Comparison of ENCODE assay signal across 8 cellular contexts in genomic region chr19:29671393-29672076, GRCh38. TPM values are rescaled to one million over a fixed set of nuclear protein-coding genes. Genes with fewer than 3 reads are reported as not detected.
DNase-seq lines count a peak whose midpoint lies in the region; ATAC-seq, FAIRE-seq and TF ChIP-seq lines count a peak whose summit lies in the region.

No MANE protein-coding gene starts in this region.

- no peak overlapping the region for H3K9ac ChIP-seq in MM.1S (ENCODE audit: low read length)
- H3K9ac ChIP-seq in skeletal muscle tissue (ENCODE audit: low read depth in 1 of 3, low read length in 3 of 3), result peak overlapping the region; percentile 15 to 79 (median 34)

- H3K9me2 ChIP-seq in MM.1S (replicated peaks; ENCODE audit: insufficient read depth, low read length), result no peaks in the 10 kb centered on the region

- peak; percentile 96 for FAIRE-seq in GM12892 (lab: Jason Lieb, UNC)
- no peak for FAIRE-seq in D721Med (lab: Jason Lieb, UNC)

- no peaks in the 10 kb centered on the region for H3K36me3 ChIP-seq in MM.1S (replicated peaks; ENCODE audit: insufficient read depth, low read length)
- peaks cover 20 to 42% (median 34%) of the 10 kb centered on the region in 4 donors for H3K36me3 ChIP-seq in esophagus muscularis mucosa
- H3K36me3 ChIP-seq in skeletal muscle tissue (ENCODE audit: control insufficient read depth in 3 of 3, insufficient read depth in 3 of 3, low read length in 3 of 3), result peaks cover 30 to 35% (median 30%) of the 10 kb centered on the region in 3 donors

- no peak overlapping the region for H3K4me2 ChIP-seq in MM.1S (ENCODE audit: low read depth, low read length)

- H2AFZ ChIP-seq in MM.1S (ENCODE audit: low read length), result no peak overlapping the region

- peaks cover 5% of the 10 kb centered on the region; the same call in 1 of the 2 replicates for H3K79me2 ChIP-seq in MM.1S (ENCODE audit: low read length)

- intact Hi-C loops in esophagus muscularis mucosa (cut with DNase I), result no loop called here

- H3K4me3 ChIP-seq in MM.1S (ENCODE audit: low read length), result no peak overlapping the region
- H3K4me3 ChIP-seq in esophagus muscularis mucosa, result peak overlapping the region in 1 of 4 donors; percentile 3
- peak overlapping the region in 2 of 3 donors; percentile 55 to 62 for H3K4me3 ChIP-seq in skeletal muscle tissue (ENCODE audit: low read length in 3 of 3)

- peaks cover 91% of the 10 kb centered on the region for H3K4me1 Mint-ChIP-seq in activated CD8-positive, alpha-beta memory T cell treated with anti-CD3 and anti-CD28 coated beads, Interleukin-2, amount 10 ng/mL, durations not matched to agents 7 days and 5 days

- no peaks in the 10 kb centered on the region for H3K4me1 ChIP-seq in MM.1S (ENCODE audit: low read length)
- H3K4me1 ChIP-seq in esophagus muscularis mucosa, result peaks cover 83 to 99% (median 96%) of the 10 kb centered on the region in 4 donors
- H3K4me1 ChIP-seq in skeletal muscle tissue (ENCODE audit: control insufficient read depth in 3 of 3, insufficient read depth in 3 of 3, low read length in 3 of 3), result peaks cover 87 to 98% (median 91%) of the 10 kb centered on the region in 3 donors

- peaks cover 61% of the 10 kb centered on the region for H3K36me3 Mint-ChIP-seq in activated CD8-positive, alpha-beta memory T cell treated with anti-CD3 and anti-CD28 coated beads, Interleukin-2, amount 10 ng/mL, durations not matched to agents 7 days and 5 days

- H3K4me3 Mint-ChIP-seq in activated CD8-positive, alpha-beta memory T cell treated with anti-CD3 and anti-CD28 coated beads, Interleukin-2, amount 10 ng/mL, durations not matched to agents 7 days and 5 days, result peak overlapping the region; percentile 64

- TF ChIP-seq CTCF in MM.1S (IDR thresholded peaks at IDR 0.05; ENCODE audit: low read length), result peak; percentile 10; the same call in 1 of the 2 replicates
- TF ChIP-seq CTCF in esophagus muscularis mucosa (IDR thresholded peaks at IDR 0.05), result peak in 2 of 3 experiments; percentile 21 to 34
- no peak for TF ChIP-seq CTCF in D721Med (IDR thresholded peaks at IDR 0.05; ENCODE audit: insufficient read depth, missing control alignments)

- no peaks in the 10 kb centered on the region for H4K20me1 ChIP-seq in MM.1S (ENCODE audit: insufficient read depth, low read length)

- DNase-seq in GM12892 (ENCODE audit: insufficient read length), result peak; percentile 67
- no peak for DNase-seq in MM.1S
- peak; percentile 98 for DNase-seq in activated CD8-positive, alpha-beta memory T cell treated with anti-CD3 and anti-CD28 coated beads, Interleukin-2, amount 10 ng/mL, durations not matched to agents 7 days and 5 days
- DNase-seq in esophagus muscularis mucosa (ENCODE audit: extremely low spot score), result no peak
- DNase-seq in D721Med (ENCODE audit: insufficient read length, low spot score), result no peak
- no peak for DNase-seq in putamen (ENCODE audit: low spot score)

- CTCF ChIA-PET in activated CD8-positive, alpha-beta memory T cell treated with anti-CD3 and anti-CD28 coated beads, Interleukin-2, amount 10 ng/mL, durations not matched to agents 7 days and 5 days (lab: Charles Lee), result interaction anchor here (0.6 to 4.0 kb wide), 18 partner anchors 8 to 271 kb away, joined by 3 to 71 read pairs (median 5); partner anchors contain the start of genes C19orf12 and POP4

- H3K27me3 Mint-ChIP-seq in activated CD8-positive, alpha-beta memory T cell treated with anti-CD3 and anti-CD28 coated beads, Interleukin-2, amount 10 ng/mL, durations not matched to agents 7 days and 5 days, result no peaks in the 10 kb centered on the region

- H3K27ac ChIP-seq in MM.1S (ENCODE audit: low read length) (no peak overlapping the region), esophagus muscularis mucosa (replicated peaks in 1 of 4) (peak overlapping the region; percentile 52 to 65 (median 63)), skeletal muscle tissue (ENCODE audit: low read depth, low read length) (peak overlapping the region; percentile 84)

- TF ChIP-seq POLR2A in GM12892 (IDR thresholded peaks at IDR 0.05; ENCODE audit: low read depth, low read length) (no peak), esophagus muscularis mucosa (IDR thresholded peaks at IDR 0.05; ENCODE audit: low read depth) (no peak)

- no peaks in the 10 kb centered on the region for H3K9me3 Mint-ChIP-seq in activated CD8-positive, alpha-beta memory T cell treated with anti-CD3 and anti-CD28 coated beads, Interleukin-2, amount 10 ng/mL, durations not matched to agents 7 days and 5 days (ENCODE audit: low read depth)

- H3K27ac Mint-ChIP-seq in activated CD8-positive, alpha-beta memory T cell treated with anti-CD3 and anti-CD28 coated beads, Interleukin-2, amount 10 ng/mL, durations not matched to agents 7 days and 5 days, result peak overlapping the region; percentile 90

- no peaks in the 10 kb centered on the region for H3K27me3 ChIP-seq in MM.1S (replicated peaks; ENCODE audit: insufficient read depth, low read length)
- no peaks in the 10 kb centered on the region for H3K27me3 ChIP-seq in esophagus muscularis mucosa
- H3K27me3 ChIP-seq in skeletal muscle tissue (ENCODE audit: control insufficient read depth in 3 of 3, insufficient read depth in 3 of 3, low read length in 3 of 3), result no peaks in the 10 kb centered on the region

- H3K9me3 ChIP-seq in MM.1S (replicated peaks; ENCODE audit: insufficient read depth, low read length) (no peaks in the 10 kb centered on the region), esophagus muscularis mucosa (no peaks in the 10 kb centered on the region), skeletal muscle tissue (ENCODE audit: control insufficient read depth in 3 of 3, low read length in 3 of 3) (no peaks in the 10 kb centered on the region)

- H3F3A ChIP-seq in MM.1S (ENCODE audit: insufficient read depth, low read length), result no peaks in the 10 kb centered on the region

- peak; percentile 74 for ATAC-seq in GM21786 (IDR thresholded peaks at IDR 0.05; ENCODE audit: unreplicated experiment)
- peak; percentile 77 for ATAC-seq in activated CD8-positive, alpha-beta memory T cell treated with anti-CD3 and anti-CD28 coated beads, Interleukin-2, amount 10 ng/mL, durations not matched to agents 7 days and 5 days

- TF ChIP-seq EP300 in esophagus muscularis mucosa (IDR thresholded peaks at IDR 0.05), result no peak

- 36% methylated on average over 5 of the region's 12 CpGs for WGBS in esophagus muscularis mucosa

RNA-seq across cellular contexts. Expression of gene PLEKHF1, which starts 6.3 kb away (rescaled TPM):
- 2.5 TPM for polyA plus RNA-seq in GM12892 (2012; ENCODE audit: missing spikeins)
- 10 to 100 TPM; 42.4 to 64.1 TPM for total RNA-seq in activated CD8-positive, alpha-beta memory T cell treated with anti-CD3 and anti-CD28 coated beads, Interleukin-2, amount 10 ng/mL, durations not matched to agents 7 days and 5 days
- total RNA-seq in esophagus muscularis mucosa (10 to 100 TPM; 27.4 to 58.6 (median 36.1) TPM), skeletal muscle tissue (16.7 TPM)

RNA-seq across cellular contexts. Expression of gene C19orf12, which starts 43.5 kb away (rescaled TPM):
- 13.4 TPM for polyA plus RNA-seq in GM12892 (2012; ENCODE audit: missing spikeins)
- total RNA-seq in activated CD8-positive, alpha-beta memory T cell treated with anti-CD3 and anti-CD28 coated beads, Interleukin-2, amount 10 ng/mL, durations not matched to agents 7 days and 5 days, result 10 to 100 TPM; 43.6 to 44.1 TPM
- total RNA-seq in esophagus muscularis mucosa (10 to 100 TPM; 27.0 to 52.9 (median 38.9) TPM), skeletal muscle tissue (17.2 TPM)

Comparison
In these comparisons a context has a peak if more than half of its experiments do, and no peak if none do; other contexts are left out.
1. DNase-seq: peak in GM12892 (single experiment) and activated CD8-positive, alpha-beta memory T cell treated with anti-CD3 and anti-CD28 coated beads, Interleukin-2, amount 10 ng/mL, durations not matched to agents 7 days and 5 days (single experiment); none in MM.1S (single experiment), esophagus muscularis mucosa (single experiment), D721Med (single experiment) and putamen (single experiment).